ENCODE assay signal across 19 cellular contexts in genomic region chr6:114713690-114714089, GRCh38.
"Had no signal": no experiment of that assay in that cellular context is flagged by ENCODE, and none has a peak within 500 bp of the region (broad histone marks: within the 10 kb centered on the region; RNA-seq: fewer than 3 reads in every experiment).

No MANE protein-coding gene starts in this region.

- H3K27ac ChIP-seq: gastrocnemius medialis, heart left ventricle, left ventricle myocardium inferior, sigmoid colon, thoracic aorta, upper lobe of right lung had no signal

- H3K27me3 ChIP-seq: gastrocnemius medialis, heart left ventricle, sigmoid colon, upper lobe of right lung had no signal

- H3K4me1 ChIP-seq: gastrocnemius medialis, heart left ventricle, left ventricle myocardium inferior, sigmoid colon, upper lobe of right lung had no signal

- FAIRE-seq: bronchial epithelial cell, TTC549 had no signal

- H3K4me3 ChIP-seq: gastrocnemius medialis, heart left ventricle, left ventricle myocardium inferior, sigmoid colon, thoracic aorta, upper lobe of right lung had no signal

- H3K36me3 ChIP-seq: gastrocnemius medialis, heart left ventricle, left ventricle myocardium inferior, sigmoid colon, thoracic aorta, upper lobe of right lung had no signal

- H3K9me3 ChIP-seq: gastrocnemius medialis, left ventricle myocardium inferior, sigmoid colon, thoracic aorta, upper lobe of right lung had no signal

- ATAC-seq: esophagus mucosa, gastrocnemius medialis, heart left ventricle, upper lobe of right lung had no signal

- DNase-seq: activated CD4-positive, alpha-beta memory T cell treated with anti-CD3 and anti-CD28 coated beads for 36 hours; activated CD4-positive, alpha-beta T cell treated with anti-CD3 and anti-CD28 coated beads for 4 hours; activated T-cell treated with anti-CD3 and anti-CD28 coated beads for 4 hours; cerebellar nuclear complex; effector CD8-positive, alpha-beta T cell; gastrocnemius medialis; heart left ventricle; kidney glomerular epithelial cell; left ventricle myocardium inferior; mammary epithelial cell; midbrain; sigmoid colon; stimulated activated CD4-positive, alpha-beta T cell treated with anti-CD3 and anti-CD28 coated beads, Interleukin-4, amount 100 ng/mL, for 24 hours; stimulated activated naive B cell treated with anti-CD40 and anti-IgM and Interleukin-4, amounts not matched to agents 10 μg/mL and 1 μg/mL and 100 μg/mL, for 72 hours; upper lobe of right lung had no signal
